8 cellular contexts compared by ENCODE assay signal in the genomic region with DNA sequence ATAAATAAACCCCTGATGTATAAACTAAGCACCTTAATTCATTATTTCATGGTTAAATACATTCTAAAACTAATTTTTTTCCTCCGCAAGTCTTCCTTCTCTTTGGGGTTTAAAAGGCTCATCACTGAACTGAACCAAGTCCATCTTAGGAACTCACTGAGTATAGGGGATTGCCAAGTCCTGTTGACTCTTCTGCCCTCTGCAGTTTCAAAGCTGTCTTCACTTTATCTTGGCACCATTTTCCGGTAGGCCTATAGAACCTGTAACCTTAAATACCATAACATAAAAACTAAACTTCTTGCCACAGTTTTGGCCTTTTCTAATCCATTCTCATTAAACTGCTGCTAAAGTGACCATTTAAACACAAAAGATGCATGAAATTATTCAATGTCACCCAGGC.
DNase-seq lines count a peak whose midpoint lies in the region; TF ChIP-seq lines count a peak whose summit lies in the region.
"Had no signal": no experiment of that assay in that cellular context is flagged by ENCODE, and none has a peak within 500 bp of the region (broad histone marks: within the 10 kb centered on the region; RNA-seq: fewer than 3 reads in every experiment).

No MANE protein-coding gene starts in this region.

- intact Hi-C loops in stomach (cut with DNase I; ENCODE audit: low total_unique reads) = no loop called here

- DNase-seq in EL (peak; percentile 33), H7 (peak; percentile 41), OCI-M1 (lab: John Stamatoyannopoulos, UW) (peak; percentile 52), erythroblast (lab: John Stamatoyannopoulos, UW) (peak; percentile 68 to 72), smooth muscle cell (lab: John Stamatoyannopoulos, UW; ENCODE audit: unreplicated experiment) (no peak), stomach (no peak)
- no peak for DNase-seq in stimulated activated CD4-positive, alpha-beta T cell treated with anti-CD3 and anti-CD28 coated beads, Interleukin-2, amount 100 ng/mL, for 48 hours

- H3K9me3 ChIP-seq in smooth muscle cell (replicated peaks; ENCODE audit: low read depth) (no peaks in the 10 kb centered on the region), stomach (no peaks in the 10 kb centered on the region)

- no peak overlapping the region for H3K27ac ChIP-seq in smooth muscle cell (ENCODE audit: low read depth)
- no peak overlapping the region for H3K27ac ChIP-seq in stomach
- H3K27ac ChIP-seq: parathyroid adenoma had no signal

- H3F3A ChIP-seq in smooth muscle cell (ENCODE audit: low read depth) = no peaks in the 10 kb centered on the region

- H2AFZ ChIP-seq in smooth muscle cell (ENCODE audit: low read depth) = no peak overlapping the region
- H2AFZ ChIP-seq: parathyroid adenoma had no signal

- H4K20me1 ChIP-seq in smooth muscle cell (ENCODE audit: low read depth) = no peaks in the 10 kb centered on the region

- H3K4me1 ChIP-seq in smooth muscle cell (ENCODE audit: low read depth) (no peaks in the 10 kb centered on the region), stomach (no peaks in the 10 kb centered on the region)
- H3K4me1 ChIP-seq: parathyroid adenoma had no signal

- H3K4me2 ChIP-seq in smooth muscle cell = no peak overlapping the region

- TF ChIP-seq POLR2A in erythroblast (IDR thresholded peaks at IDR 0.05; ENCODE audit: low read length) = no peak
- TF ChIP-seq POLR2A in stomach (IDR thresholded peaks at IDR 0.05) = no peak

- TF ChIP-seq CTCF in smooth muscle cell (IDR thresholded peaks at IDR 0.05; ENCODE audit: borderline replicate concordance, insufficient read depth, poor library complexity, severe bottlenecking) (peak; percentile 35), stomach (IDR thresholded peaks at IDR 0.05) (peak in 1 of 7 experiments; percentile 54)

- no peaks in the 10 kb centered on the region for H3K36me3 ChIP-seq in H7 (replicated peaks; ENCODE audit: control insufficient read depth, insufficient read depth, low read length)
- H3K36me3 ChIP-seq in smooth muscle cell (ENCODE audit: low read depth) = no peaks in the 10 kb centered on the region
- no peaks in the 10 kb centered on the region for H3K36me3 ChIP-seq in stomach

- 85% methylated on average over 2 of the region's 2 CpGs for WGBS in smooth muscle cell (ENCODE audit: low lambda C conversion rate)
- 50 to 78% (median 63%) methylated on average over 2 of the region's 2 CpGs for WGBS in stomach, 5 donors

- H3K79me2 ChIP-seq in smooth muscle cell (ENCODE audit: low read depth) = no peaks in the 10 kb centered on the region
- H3K79me2 ChIP-seq: parathyroid adenoma had no signal

- H3K27me3 ChIP-seq in H7 (ENCODE audit: control insufficient read depth, insufficient read depth, low read length) (no peaks in the 10 kb centered on the region), smooth muscle cell (ENCODE audit: low read depth) (no peaks in the 10 kb centered on the region), stomach (no peaks in the 10 kb centered on the region)

- no peak overlapping the region for H3K4me3 ChIP-seq in H7 (ENCODE audit: insufficient read depth, low read depth, low read length)
- H3K4me3 ChIP-seq in smooth muscle cell = no peak overlapping the region
- H3K4me3 ChIP-seq in stomach = no peak overlapping the region

- no peak for TF ChIP-seq EP300 in stomach (IDR thresholded peaks at IDR 0.05)

- no peak overlapping the region for H3K9ac ChIP-seq in smooth muscle cell (ENCODE audit: low read depth)
- H3K9ac ChIP-seq: parathyroid adenoma had no signal

Comparison
In these comparisons a context has a peak if more than half of its experiments do, and no peak if none do; other contexts are left out.
1. DNase-seq: peak in EL (single experiment), H7 (single experiment), OCI-M1 (single experiment) and erythroblast (2 of 2); none in smooth muscle cell (single experiment), stomach (single experiment) and stimulated activated CD4-positive, alpha-beta T cell treated with anti-CD3 and anti-CD28 coated beads, Interleukin-2, amount 100 ng/mL, for 48 hours (0 of 2).